28 cellular contexts compared by ENCODE assay signal in the genomic region with DNA sequence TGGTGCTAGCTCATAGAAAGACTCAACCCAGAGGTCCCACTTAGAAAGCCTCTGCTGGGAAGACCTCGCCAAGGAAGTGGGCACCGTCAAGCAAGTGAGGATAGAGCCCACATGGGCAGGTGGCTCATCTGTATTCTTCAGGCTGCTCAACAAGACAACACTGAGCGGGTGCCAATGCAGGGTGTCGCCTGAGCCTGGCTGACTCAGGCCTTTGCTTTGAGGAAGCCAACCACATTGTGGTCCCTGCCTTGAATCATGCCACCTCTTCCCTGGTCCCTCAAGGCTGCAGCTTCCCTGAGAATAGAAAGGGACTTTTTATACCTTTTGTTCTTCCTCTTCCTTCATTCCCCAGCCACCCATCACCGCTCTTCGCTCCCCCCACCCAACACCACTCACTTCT. TPM values are rescaled to one million over a fixed set of nuclear protein-coding genes. Genes with fewer than 3 reads are reported as not detected.
A peak's percentile ranks its signal among the peaks of the same experiment; 100 is the strongest.
DNase-seq lines count a peak whose midpoint lies in the region; ATAC-seq and TF ChIP-seq lines count a peak whose summit lies in the region.
"Had no signal": no experiment of that assay in that cellular context is flagged by ENCODE, and none has a peak within 500 bp of the region (broad histone marks: within the 10 kb centered on the region; RNA-seq: fewer than 3 reads in every experiment).

No MANE protein-coding gene starts in this region.

- ATAC-seq in left cardiac atrium (no peak), GM19023 (IDR thresholded peaks at IDR 0.05; ENCODE audit: unreplicated experiment) (no peak)
- ATAC-seq: activated T-cell treated with anti-CD3 and anti-CD28 coated beads, Interleukin-2, amount 50 U/mL, for 4 hours; CD8-positive, alpha-beta T cell; heart left ventricle; sciatic nerve had no signal

- H3K4me3 ChIP-seq in left ventricle myocardium inferior: no peak overlapping the region
- no peak overlapping the region for H3K4me3 ChIP-seq in vagina
- H3K4me3 ChIP-seq: heart left ventricle had no signal

- TF ChIP-seq POLR2A in vagina (IDR thresholded peaks at IDR 0.05): no peak

- H3K9me3 ChIP-seq in left ventricle myocardium inferior (replicated peaks): no peaks in the 10 kb centered on the region
- no peaks in the 10 kb centered on the region for H3K9me3 ChIP-seq in vagina
- H3K9me3 ChIP-seq: heart left ventricle had no signal

- H3K4me1 ChIP-seq in left ventricle myocardium inferior (peaks cover 21% of the 10 kb centered on the region), vagina (peaks cover 39% of the 10 kb centered on the region)

- H3K27me3 ChIP-seq in left ventricle myocardium inferior (ENCODE audit: low read depth): no peaks in the 10 kb centered on the region
- H3K27me3 ChIP-seq in vagina: no peaks in the 10 kb centered on the region
- H3K27me3 ChIP-seq: heart left ventricle had no signal

- DNase-seq in left ventricle myocardium inferior (no peak), left cardiac atrium (no peak), caudate nucleus (lab: John Stamatoyannopoulos, UW) (peak in 3 of 61 donors; percentile 10 to 16 (median 12)), myocyte (ENCODE audit: low read depth) (peak; percentile 90), vagina (ENCODE audit: extremely low spot score in 2 of 2) (no peak), NCI-H345 treated with DMSO at 0.1 percent for 48 hours (lab: John Stamatoyannopoulos, UW; ENCODE audit: unreplicated experiment) (no peak), posterior vena cava (ENCODE audit: low spot score) (no peak)
- DNase-seq: activated CD4-positive, alpha-beta T cell treated with anti-CD3 and anti-CD28 coated beads, Interleukin-2, amount 10 ng/mL, durations not matched to agents 7 days and 5 days; activated naive CD4-positive, alpha-beta T cell treated with Interleukin-2 at 50 U/mL for 16 hours; activated T-cell treated with anti-CD3 and anti-CD28 coated beads, Interleukin-2, amount 50 U/mL, for 4 hours; CD8-positive, alpha-beta T cell; cerebellar nuclear complex; H9; mesenchymal stem cell; NCI-H1436 treated with DMSO at 0.1 percent for 48 hours; NCI-H446; stimulated activated naive CD4-positive, alpha-beta T cell had no signal

- H3K27ac ChIP-seq in left ventricle myocardium inferior (replicated peaks): peak overlapping the region; percentile 88
- peak overlapping the region; percentile 20 for H3K27ac ChIP-seq in caudate nucleus (ENCODE audit: low read depth, low read length)
- H3K27ac ChIP-seq in vagina: peak overlapping the region; percentile 88
- H3K27ac ChIP-seq: WERI-Rb-1 had no signal

- TF ChIP-seq CTCF in left ventricle myocardium inferior (IDR thresholded peaks at IDR 0.05; ENCODE audit: borderline replicate concordance) (no peak), vagina (IDR thresholded peaks at IDR 0.05) (no peak)

- no peaks in the 10 kb centered on the region for H3K36me3 ChIP-seq in left ventricle myocardium inferior
- H3K36me3 ChIP-seq in vagina: no peaks in the 10 kb centered on the region
- H3K36me3 ChIP-seq: heart left ventricle, WERI-Rb-1 had no signal

- intact Hi-C loops in left ventricle myocardium inferior (cut with micrococcal nuclease): no loop called here
- intact Hi-C loops in left cardiac atrium (cut with DNase I): no loop called here
- intact Hi-C loops in vagina (cut with DNase I): no loop called here
- intact Hi-C loops in posterior vena cava (cut with DNase I): no loop called here

RNA-seq across cellular contexts. Expression of a gene that starts 2.1 kb away (rescaled TPM):
- total RNA-seq in left ventricle myocardium inferior (not detected), left cardiac atrium (not detected), myocyte (not detected in 2 replicates), vagina (not detected), posterior vena cava (not detected)
- polyA plus RNA-seq in myocyte (2012): not detected
- total RNA-seq: A172; activated CD4-positive, alpha-beta T cell treated with anti-CD3 and anti-CD28 coated beads, Interleukin-2, amount 10 ng/mL, durations not matched to agents 7 days and 5 days; activated T-cell treated with anti-CD3 and anti-CD28 coated beads, Interleukin-2, amount 50 U/mL, for 4 hours; CD8-positive, alpha-beta T cell; H9; heart left ventricle; kidney epithelial cell; MCF 10A; progenitor cell of endocrine pancreas; sciatic nerve; T-helper 2 cell treated with Interferon-gamma antibody and Interleukin-4, amounts not matched to agents 100 ng/mL and 5 ng/mL, for 36 hours; temporal lobe had no signal
- polyA plus RNA-seq: adipose tissue, heart left ventricle had no signal

RNA-seq across cellular contexts. Expression of a gene that starts 5.4 kb away (rescaled TPM):
- total RNA-seq in left ventricle myocardium inferior (not detected), left cardiac atrium (not detected), myocyte (0.16 TPM in 1 of 2 replicates, not detected in the other), vagina (18.2 TPM), posterior vena cava (not detected)
- 0.05 TPM for polyA plus RNA-seq in myocyte (2012)
- total RNA-seq: A172; activated CD4-positive, alpha-beta T cell treated with anti-CD3 and anti-CD28 coated beads, Interleukin-2, amount 10 ng/mL, durations not matched to agents 7 days and 5 days; activated T-cell treated with anti-CD3 and anti-CD28 coated beads, Interleukin-2, amount 50 U/mL, for 4 hours; CD8-positive, alpha-beta T cell; H9; heart left ventricle; kidney epithelial cell; progenitor cell of endocrine pancreas; sciatic nerve; T-helper 2 cell treated with Interferon-gamma antibody and Interleukin-4, amounts not matched to agents 100 ng/mL and 5 ng/mL, for 36 hours; temporal lobe had no signal

RNA-seq across cellular contexts. Expression of a gene that starts 6.7 kb away (rescaled TPM):
- total RNA-seq in left ventricle myocardium inferior: 1.6 TPM
- 1 to 10 TPM in 1 of 2 donors, under 1 TPM in 1; 0.44 to 1.6 TPM for total RNA-seq in left cardiac atrium
- not detected in 2 replicates for total RNA-seq in myocyte
- not detected for polyA plus RNA-seq in myocyte (2012)
- total RNA-seq in vagina: not detected
- not detected for total RNA-seq in posterior vena cava
- total RNA-seq: A172; activated CD4-positive, alpha-beta T cell treated with anti-CD3 and anti-CD28 coated beads, Interleukin-2, amount 10 ng/mL, durations not matched to agents 7 days and 5 days; activated T-cell treated with anti-CD3 and anti-CD28 coated beads, Interleukin-2, amount 50 U/mL, for 4 hours; CD8-positive, alpha-beta T cell; H9; kidney epithelial cell; MCF 10A; T-helper 2 cell treated with Interferon-gamma antibody and Interleukin-4, amounts not matched to agents 100 ng/mL and 5 ng/mL, for 36 hours; temporal lobe had no signal
- polyA plus RNA-seq: adipose tissue had no signal

RNA-seq across cellular contexts. Expression of a gene that starts 11.9 kb away (rescaled TPM):
- total RNA-seq in left ventricle myocardium inferior (346 TPM), left cardiac atrium (100 to 1,000 TPM; 212 to 215 TPM), myocyte (45.4 and 61.1 TPM in 2 replicates), vagina (307 TPM), posterior vena cava (10 to 100 TPM; 78.0 to 80.7 TPM)
- 31.5 TPM for polyA plus RNA-seq in myocyte (2012)

RNA-seq across cellular contexts. Expression of a gene that starts 20.9 kb away (rescaled TPM):
- not detected for total RNA-seq in left ventricle myocardium inferior
- not detected for total RNA-seq in left cardiac atrium
- total RNA-seq in myocyte: not detected in 2 replicates
- not detected for polyA plus RNA-seq in myocyte (2012)
- not detected for total RNA-seq in vagina
- not detected for total RNA-seq in posterior vena cava
- total RNA-seq: A172; activated CD4-positive, alpha-beta T cell treated with anti-CD3 and anti-CD28 coated beads, Interleukin-2, amount 10 ng/mL, durations not matched to agents 7 days and 5 days; activated T-cell treated with anti-CD3 and anti-CD28 coated beads, Interleukin-2, amount 50 U/mL, for 4 hours; CD8-positive, alpha-beta T cell; H9; heart left ventricle; kidney epithelial cell; MCF 10A; progenitor cell of endocrine pancreas; sciatic nerve; T-helper 2 cell treated with Interferon-gamma antibody and Interleukin-4, amounts not matched to agents 100 ng/mL and 5 ng/mL, for 36 hours; temporal lobe had no signal
- polyA plus RNA-seq: adipose tissue, heart left ventricle had no signal

Comparison
In these comparisons a context has a peak if more than half of its experiments do, and no peak if none do; other contexts are left out.
1. H3K27ac ChIP-seq: peak in every context shown above with its lines; median percentile 88 in left ventricle myocardium inferior; 88 in vagina; 20 in caudate nucleus.
2. RNA of a gene that starts 5.4 kb away (total RNA-seq): 18.2 TPM in vagina (single experiment); not detected in left cardiac atrium, not detected in left ventricle myocardium inferior (single experiment), 0.16 TPM in myocyte and not detected in posterior vena cava; every median in the first group is over 10 times any median in the second.